Comparison of ENCODE assay signal across 26 cellular contexts in the genomic region with DNA sequence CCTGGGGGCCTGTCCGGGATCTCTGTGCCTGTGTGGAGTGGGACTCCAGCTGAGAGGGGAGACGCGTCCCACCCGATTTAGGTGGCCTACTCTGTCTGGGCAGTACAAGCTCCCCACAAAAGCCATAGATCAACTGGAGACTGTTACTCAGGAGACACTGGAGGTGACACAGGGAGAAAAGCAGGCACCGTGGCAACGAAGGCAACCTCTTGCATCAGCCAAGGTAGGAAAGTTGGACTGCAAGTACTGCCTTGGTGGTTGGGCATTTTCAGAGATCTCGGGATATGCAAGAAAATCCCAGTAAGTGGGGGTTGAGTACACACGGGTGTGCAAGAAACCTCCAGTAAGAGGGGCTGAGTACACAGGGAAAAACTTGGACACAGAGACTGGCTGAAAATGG.
"Had no signal": no experiment of that assay in that cellular context is flagged by ENCODE, and none has a peak within 500 bp of the region (broad histone marks: within the 10 kb centered on the region; RNA-seq: fewer than 3 reads in every experiment).

No MANE protein-coding gene starts in this region.

- H3K4me2 ChIP-seq: hepatocyte, smooth muscle cell had no signal

- H3K4me1 Mint-ChIP-seq: memory B cell; natural killer cell; neural crest cell; stimulated activated naive CD8-positive, alpha-beta T cell treated with anti-CD3 and anti-CD28 coated beads, Interleukin-15, amount 100 ng/mL, for 72 hours had no signal

- H3K36me3 ChIP-seq: esophagus muscularis mucosa, gastroesophageal sphincter, heart left ventricle, prostate gland, right atrium auricular region, suprapubic skin, transverse colon, vagina had no signal

- H3K4me3 ChIP-seq: esophagus muscularis mucosa, gastroesophageal sphincter, heart left ventricle, hepatocyte, lung, prostate gland, right atrium auricular region, smooth muscle cell, suprapubic skin, transverse colon, vagina had no signal

- DNase-seq: dermis blood vessel endothelial cell; effector memory CD4-positive, alpha-beta T cell; foreskin keratinocyte; heart left ventricle; kidney; natural killer cell; stimulated activated CD4-positive, alpha-beta T cell treated with anti-CD3 and anti-CD28 coated beads, Interleukin-12 subunit alpha, Interleukin-12 subunit beta, amount 100 ng/mL, for 4 hours; stimulated activated CD4-positive, alpha-beta T cell treated with anti-CD3 and anti-CD28 coated beads, Interleukin-1b, Interleukin-23, amount 100 ng/mL, for 48 hours; stimulated activated CD4-positive, alpha-beta T cell treated with anti-CD3 and anti-CD28 coated beads, Interleukin-4, amount 100 ng/mL, for 1 hour; stimulated activated CD8-positive, alpha-beta memory T cell treated with anti-CD3 and anti-CD28 coated beads, Interleukin-4, amount 100 ng/mL, for 48 hours; stimulated activated naive CD4-positive, alpha-beta T cell; stimulated activated naive CD8-positive, alpha-beta T cell treated with anti-CD3 and anti-CD28 coated beads, Interleukin-15, amount 100 ng/mL, for 72 hours; transverse colon had no signal

- H3K27me3 ChIP-seq: esophagus muscularis mucosa, foreskin keratinocyte, gastroesophageal sphincter, heart left ventricle, hepatocyte, right atrium auricular region, suprapubic skin, transverse colon, vagina had no signal

- ATAC-seq: foreskin keratinocyte; gastroesophageal sphincter; heart left ventricle; left lobe of liver; natural killer cell; sciatic nerve; stimulated activated naive CD8-positive, alpha-beta T cell treated with anti-CD3 and anti-CD28 coated beads, Interleukin-15, amount 100 ng/mL, for 72 hours had no signal

- H3K4me1 ChIP-seq: esophagus muscularis mucosa, foreskin keratinocyte, gastroesophageal sphincter, heart left ventricle, prostate gland, right atrium auricular region, suprapubic skin, transverse colon, vagina had no signal

- H3K27me3 Mint-ChIP-seq: memory B cell; stimulated activated naive CD8-positive, alpha-beta T cell treated with anti-CD3 and anti-CD28 coated beads, Interleukin-15, amount 100 ng/mL, for 72 hours had no signal

- H3K27ac Mint-ChIP-seq: memory B cell; natural killer cell; stimulated activated naive CD8-positive, alpha-beta T cell treated with anti-CD3 and anti-CD28 coated beads, Interleukin-15, amount 100 ng/mL, for 72 hours had no signal

- H2AFZ ChIP-seq: hepatocyte had no signal

- H3K27ac ChIP-seq: esophagus muscularis mucosa, foreskin keratinocyte, gastroesophageal sphincter, heart left ventricle, hepatocyte, prostate gland, right atrium auricular region, suprapubic skin, transverse colon, vagina had no signal

- H3K4me3 Mint-ChIP-seq: memory B cell; natural killer cell; neural crest cell; stimulated activated naive CD8-positive, alpha-beta T cell treated with anti-CD3 and anti-CD28 coated beads, Interleukin-15, amount 100 ng/mL, for 72 hours had no signal

- H3K36me3 Mint-ChIP-seq: memory B cell had no signal

- H3K9me3 ChIP-seq: esophagus muscularis mucosa, gastroesophageal sphincter, heart left ventricle, prostate gland, right atrium auricular region, suprapubic skin, transverse colon, vagina had no signal

- H3K79me2 ChIP-seq: hepatocyte had no signal
